8 cellular contexts compared by ENCODE assay signal in genomic region chr12:82358200-82359114, GRCh38. TPM values are rescaled to one million over a fixed set of nuclear protein-coding genes. Genes with fewer than 3 reads are reported as not detected.
DNase-seq lines count a peak whose midpoint lies in the region; ATAC-seq, FAIRE-seq and TF ChIP-seq lines count a peak whose summit lies in the region.

Gene CCDC59, minus strand, starts transcription at chr12:82358387. Its CDS starts 11 bp downstream, at chr12:82358376.
Gene METTL25, plus strand, starts transcription at chr12:82358529. Its CDS starts 37 bp downstream, at chr12:82358566.

- ATAC-seq in HG02884 (IDR thresholded peaks at IDR 0.05; ENCODE audit: unreplicated experiment) (peak; percentile 90), psoas muscle (peak; percentile 96 to 98 (median 96))

- H3K4me3 ChIP-seq in right atrium auricular region: peak within 1 kb of the TSS; percentile 76 to 85
- peak within 1 kb of the TSS; percentile 92 for H3K4me3 ChIP-seq in psoas muscle

- no peak for FAIRE-seq in urothelium cell line (lab: Jason Lieb, UNC)

- peak; percentile 77 for TF ChIP-seq CTCF in GM13977 (IDR thresholded peaks at IDR 0.05; ENCODE audit: extremely low read depth, insufficient read depth, missing control alignments)
- peak; percentile 99 to 100 for TF ChIP-seq CTCF in right atrium auricular region (IDR thresholded peaks at IDR 0.05)
- peak; percentile 77 for TF ChIP-seq CTCF in psoas muscle (IDR thresholded peaks at IDR 0.05)

- H3K27ac ChIP-seq in angular gyrus (ENCODE audit: low read depth, low read length) (peak within 1 kb of the TSS; percentile 99), right atrium auricular region (peak within 1 kb of the TSS; percentile 89 to 95), psoas muscle (peak within 1 kb of the TSS; percentile 98)

- H3K36me3 ChIP-seq in right atrium auricular region (peaks cover 4% of the 10 kb centered on the region), psoas muscle (ENCODE audit: insufficient read depth in 1 of 2, low read depth in 1 of 2) (peaks cover 0 to 36% of the 10 kb centered on the region in 2 donors)

- DNase-seq in GM13977 (ENCODE audit: low spot score) (peak; percentile 91), NCI-H146 treated with DMSO at 0.1 percent for 48 hours (lab: John Stamatoyannopoulos, UW; ENCODE audit: unreplicated experiment) (peak; percentile 93), right atrium auricular region (ENCODE audit: low spot score) (peak; percentile 98), psoas muscle (peak; percentile 97 to 98), urothelium cell line (ENCODE audit: low spot score) (peak; percentile 83)

- in situ Hi-C loops in GM13977 (cut with MboI; ENCODE audit: low pct_unique_long_range_greater_than_20kb, low sequenced_read_pairs, unreplicated experiment): no loop called here

- intact Hi-C loops in T-helper 1 cell treated with Interleukin-12 subunit alpha and Interleukin-12 subunit beta and Interleukin-4 antibody, amounts not matched to agents 30 ng/mL and 1 ng/mL, for 36 hours (cut with micrococcal nuclease): loop anchor here (1.0 kb wide), 2 partner anchors 328 to 714 kb away; partner anchors contain the start of gene TMTC2
- intact Hi-C loops in psoas muscle (cut with DNase I): no loop called here

- H3K27me3 ChIP-seq in right atrium auricular region (no peaks in the 10 kb centered on the region), psoas muscle (ENCODE audit: insufficient read depth in 3 of 3, low read length in 2 of 3) (no peaks in the 10 kb centered on the region)

- H3K9me3 ChIP-seq in right atrium auricular region: no peaks in the 10 kb centered on the region
- no peaks in the 10 kb centered on the region for H3K9me3 ChIP-seq in psoas muscle

- H3K4me1 ChIP-seq in right atrium auricular region: peaks cover 0 to 41% of the 10 kb centered on the region in 2 donors
- peaks cover 33% of the 10 kb centered on the region for H3K4me1 ChIP-seq in psoas muscle

- 0 to 1% (median 0%) methylated on average over 60 to 61 of the region's 61 CpGs for WGBS in psoas muscle, 3 donors

RNA-seq across cellular contexts. Expression of gene CCDC59, which starts in this region (rescaled TPM):
- total RNA-seq in T-helper 1 cell treated with Interleukin-12 subunit alpha and Interleukin-12 subunit beta and Interleukin-4 antibody, amounts not matched to agents 30 ng/mL and 1 ng/mL, for 36 hours: 47.9 and 51.0 TPM in 2 replicates
- 10 to 100 TPM; 36.6 to 41.8 TPM for total RNA-seq in right atrium auricular region
- 10 to 100 TPM; 33.6 to 43.0 (median 34.4) TPM for total RNA-seq in psoas muscle
- polyA plus RNA-seq in psoas muscle: 10 to 100 TPM; 62.3 to 72.2 (median 71.0) TPM

RNA-seq across cellular contexts. Expression of gene METTL25, which starts in this region (rescaled TPM):
- total RNA-seq in T-helper 1 cell treated with Interleukin-12 subunit alpha and Interleukin-12 subunit beta and Interleukin-4 antibody, amounts not matched to agents 30 ng/mL and 1 ng/mL, for 36 hours: 9.9 and 11.7 TPM in 2 replicates
- 10 to 100 TPM; 16.3 to 20.6 TPM for total RNA-seq in right atrium auricular region
- total RNA-seq in psoas muscle: 10 to 100 TPM in 1 of 4 donors, 1 to 10 TPM in 3; 7.0 to 14.4 (median 8.9) TPM
- 1 to 10 TPM; 2.2 to 3.5 (median 3.2) TPM for polyA plus RNA-seq in psoas muscle

Comparison
In these comparisons a context has a peak if more than half of its experiments do, and no peak if none do; other contexts are left out.
1. Peak in every context shown above with its lines: DNase-seq, ATAC-seq, H3K4me3 ChIP-seq and H3K27ac ChIP-seq.